In the genomic region with DNA sequence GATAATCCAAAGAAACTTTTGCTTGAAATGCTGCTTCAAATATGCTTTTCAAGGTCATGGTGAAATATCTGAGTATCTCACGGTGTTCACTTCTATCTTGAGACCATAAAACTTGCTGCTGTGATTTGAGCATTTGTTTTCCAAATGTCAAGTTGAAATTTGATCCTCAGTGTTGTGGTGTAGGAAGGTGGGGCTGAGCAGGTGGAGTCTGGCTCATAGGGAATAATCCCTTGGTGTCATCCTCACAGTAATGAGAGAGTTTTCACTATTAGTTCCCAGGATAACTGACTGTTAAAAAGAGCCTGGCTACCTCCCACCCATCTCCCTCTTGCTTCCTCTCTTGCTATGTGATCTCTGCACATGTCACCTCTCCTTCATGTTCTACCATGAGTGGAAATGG, we compare ENCODE assay signal across 29 cellular contexts.
"Had no signal": no experiment of that assay in that cellular context is flagged by ENCODE, and none has a peak within 500 bp of the region (broad histone marks: within the 10 kb centered on the region; RNA-seq: fewer than 3 reads in every experiment).

No MANE protein-coding gene starts in this region.

- H3K27ac Mint-ChIP-seq: activated CD4-positive, alpha-beta memory T cell treated with anti-CD3 and anti-CD28 coated beads, Interleukin-2, amount 10 ng/mL, durations not matched to agents 7 days and 5 days; activated CD4-positive, alpha-beta T cell treated with anti-CD3 and anti-CD28 coated beads, Interleukin-2, amount 10 ng/mL, durations not matched to agents 7 days and 5 days; activated T-cell treated with anti-CD3 and anti-CD28 coated beads, Interleukin-2, amount 50 U/mL, for 24 hours; activated T-helper 17 cell treated with anti-CD3 and anti-CD28 coated beads, Interleukin-2, amount 50 U/mL, for 72 hours; effector memory CD8-positive, alpha-beta T cell; mesothelial cell of epicardium; naive thymus-derived CD4-positive, alpha-beta T cell; progenitor cell of endocrine pancreas; stimulated activated naive CD8-positive, alpha-beta T cell treated with anti-CD3 and anti-CD28 coated beads, Interleukin-15, Interleukin-2, amounts not matched to agents 100 ng/mL and 50 ng/mL, for 24 hours had no signal

- H3K27me3 ChIP-seq: brain microvascular endothelial cell, ovary had no signal

- H3K4me3 Mint-ChIP-seq: activated CD4-positive, alpha-beta memory T cell treated with anti-CD3 and anti-CD28 coated beads, Interleukin-2, amount 10 ng/mL, durations not matched to agents 7 days and 5 days; activated CD4-positive, alpha-beta T cell treated with anti-CD3 and anti-CD28 coated beads, Interleukin-2, amount 10 ng/mL, durations not matched to agents 7 days and 5 days; activated T-cell treated with anti-CD3 and anti-CD28 coated beads, Interleukin-2, amount 50 U/mL, for 24 hours; activated T-helper 17 cell treated with anti-CD3 and anti-CD28 coated beads, Interleukin-2, amount 50 U/mL, for 72 hours; effector memory CD8-positive, alpha-beta T cell; mesothelial cell of epicardium; naive thymus-derived CD4-positive, alpha-beta T cell; stimulated activated naive CD8-positive, alpha-beta T cell treated with anti-CD3 and anti-CD28 coated beads, Interleukin-15, Interleukin-2, amounts not matched to agents 100 ng/mL and 50 ng/mL, for 24 hours had no signal

- H3K9me3 Mint-ChIP-seq: activated CD4-positive, alpha-beta T cell treated with anti-CD3 and anti-CD28 coated beads, Interleukin-2, amount 10 ng/mL, durations not matched to agents 7 days and 5 days; stimulated activated naive CD8-positive, alpha-beta T cell treated with anti-CD3 and anti-CD28 coated beads, Interleukin-15, Interleukin-2, amounts not matched to agents 100 ng/mL and 50 ng/mL, for 24 hours had no signal

- H3K36me3 ChIP-seq: brain microvascular endothelial cell, ovary, thoracic aorta had no signal

- ATAC-seq: activated T-helper 17 cell treated with anti-CD3 and anti-CD28 coated beads, Interleukin-2, amount 50 U/mL, for 72 hours; effector memory CD8-positive, alpha-beta T cell; left colon; naive thymus-derived CD4-positive, alpha-beta T cell; sciatic nerve had no signal

- H3K4me3 ChIP-seq: coronary artery, ovary, skin epidermis, thoracic aorta had no signal

- DNase-seq: activated CD4-positive, alpha-beta memory T cell treated with anti-CD3 and anti-CD28 coated beads, Interleukin-2, amount 10 ng/mL, durations not matched to agents 7 days and 5 days; activated CD4-positive, alpha-beta T cell treated with anti-CD3 and anti-CD28 coated beads for 1 hour; activated CD4-positive, alpha-beta T cell treated with anti-CD3 and anti-CD28 coated beads, Interleukin-2, amount 10 ng/mL, durations not matched to agents 7 days and 5 days; activated CD8-positive, alpha-beta memory T cell treated with anti-CD3 and anti-CD28 coated beads, Interleukin-2, amount 50 U/mL, for 48 hours; activated gamma-delta T cell treated with Interleukin-2 at 50 U/mL for 16 hours; activated naive CD4-positive, alpha-beta T cell treated with anti-CD3 and anti-CD28 coated beads, Interleukin-2, amount 50 U/mL, for 16 hours; activated T-cell treated with anti-CD3 and anti-CD28 coated beads, Interleukin-2, amount 50 U/mL, for 24 hours; amniotic stem cell; brain microvascular endothelial cell; effector memory CD8-positive, alpha-beta T cell; head of caudate nucleus; hippocampal formation; left colon; naive thymus-derived CD4-positive, alpha-beta T cell; ovary; stimulated activated CD4-positive, alpha-beta T cell treated with anti-CD3 and anti-CD28 coated beads, Interleukin-12 subunit alpha, Interleukin-12 subunit beta, amount 100 ng/mL, for 4 hours; stimulated activated CD4-positive, alpha-beta T cell treated with anti-CD3 and anti-CD28 coated beads, Interleukin-4, amount 100 ng/mL, for 1 hour; trophoblast cell had no signal

- FAIRE-seq: astrocyte, keratinocyte, urothelium cell line had no signal

- H3K27ac ChIP-seq: brain microvascular endothelial cell, coronary artery, ovary, skin epidermis, thoracic aorta had no signal

- H3K9me3 ChIP-seq: ovary, thoracic aorta had no signal

- H3K27me3 Mint-ChIP-seq: activated CD4-positive, alpha-beta memory T cell treated with anti-CD3 and anti-CD28 coated beads, Interleukin-2, amount 10 ng/mL, durations not matched to agents 7 days and 5 days; activated CD4-positive, alpha-beta T cell treated with anti-CD3 and anti-CD28 coated beads, Interleukin-2, amount 10 ng/mL, durations not matched to agents 7 days and 5 days; activated T-cell treated with anti-CD3 and anti-CD28 coated beads, Interleukin-2, amount 50 U/mL, for 24 hours; activated T-helper 17 cell treated with anti-CD3 and anti-CD28 coated beads, Interleukin-2, amount 50 U/mL, for 72 hours; effector memory CD8-positive, alpha-beta T cell; naive thymus-derived CD4-positive, alpha-beta T cell; progenitor cell of endocrine pancreas; stimulated activated naive CD8-positive, alpha-beta T cell treated with anti-CD3 and anti-CD28 coated beads, Interleukin-15, Interleukin-2, amounts not matched to agents 100 ng/mL and 50 ng/mL, for 24 hours had no signal

- H3K4me1 Mint-ChIP-seq: activated CD4-positive, alpha-beta memory T cell treated with anti-CD3 and anti-CD28 coated beads, Interleukin-2, amount 10 ng/mL, durations not matched to agents 7 days and 5 days; activated CD4-positive, alpha-beta T cell treated with anti-CD3 and anti-CD28 coated beads, Interleukin-2, amount 10 ng/mL, durations not matched to agents 7 days and 5 days; activated T-helper 17 cell treated with anti-CD3 and anti-CD28 coated beads, Interleukin-2, amount 50 U/mL, for 72 hours; naive thymus-derived CD4-positive, alpha-beta T cell had no signal

- H3K36me3 Mint-ChIP-seq: mesothelial cell of epicardium; naive thymus-derived CD4-positive, alpha-beta T cell had no signal
